ENCODE assay signal across 13 cellular contexts in genomic region chr4:80035336-80035735, GRCh38. TPM values are rescaled to one million over a fixed set of nuclear protein-coding genes. Genes with fewer than 3 reads are reported as not detected.
DNase-seq lines count a peak whose midpoint lies in the region; ATAC-seq and FAIRE-seq lines count a peak whose summit lies in the region.
"Had no signal": no experiment of that assay in that cellular context is flagged by ENCODE, and none has a peak within 500 bp of the region (broad histone marks: within the 10 kb centered on the region; RNA-seq: fewer than 3 reads in every experiment).

No MANE protein-coding gene starts in this region.

- H3K4me1 Mint-ChIP-seq in activated CD8-positive, alpha-beta memory T cell treated with anti-CD3 and anti-CD28 coated beads, Interleukin-2, amount 10 ng/mL, durations not matched to agents 7 days and 5 days = peaks cover 28% of the 10 kb centered on the region
- H3K4me1 Mint-ChIP-seq in central memory CD8-positive, alpha-beta T cell = peaks cover 14% of the 10 kb centered on the region
- H3K4me1 Mint-ChIP-seq: H9 had no signal

- H3K27ac ChIP-seq in rectal smooth muscle tissue (ENCODE audit: low read depth, low read length) = peak overlapping the region; percentile 61

- peaks cover 2% of the 10 kb centered on the region for H3K9me3 Mint-ChIP-seq in activated CD8-positive, alpha-beta memory T cell treated with anti-CD3 and anti-CD28 coated beads, Interleukin-2, amount 10 ng/mL, durations not matched to agents 7 days and 5 days (ENCODE audit: low read depth)
- H3K9me3 Mint-ChIP-seq in central memory CD8-positive, alpha-beta T cell = no peaks in the 10 kb centered on the region
- H3K9me3 Mint-ChIP-seq: H9 had no signal

- H3K36me3 ChIP-seq in rectal smooth muscle tissue (ENCODE audit: control insufficient read depth, insufficient read depth, low read length) = peaks cover 5% of the 10 kb centered on the region

- FAIRE-seq in GM19239 (lab: Jason Lieb, UNC) = no peak
- FAIRE-seq: astrocyte, GM12891 had no signal

- CTCF ChIA-PET in activated CD8-positive, alpha-beta memory T cell treated with anti-CD3 and anti-CD28 coated beads, Interleukin-2, amount 10 ng/mL, durations not matched to agents 7 days and 5 days (lab: Charles Lee) = interaction anchor here (0.9 to 1.6 kb wide), 5 partner anchors 13 to 167 kb away, joined by 3 to 5 read pairs (median 4); partner anchors contain the start of gene ANTXR2

- H3K27ac Mint-ChIP-seq in activated CD8-positive, alpha-beta memory T cell treated with anti-CD3 and anti-CD28 coated beads, Interleukin-2, amount 10 ng/mL, durations not matched to agents 7 days and 5 days = peak overlapping the region; percentile 47
- peak overlapping the region; percentile 29 for H3K27ac Mint-ChIP-seq in central memory CD8-positive, alpha-beta T cell (ENCODE audit: low read depth)
- H3K27ac Mint-ChIP-seq: H9 had no signal

- no peak overlapping the region for H3K4me3 ChIP-seq in rectal smooth muscle tissue (ENCODE audit: low read length)

- peaks cover 50% of the 10 kb centered on the region for H3K36me3 Mint-ChIP-seq in activated CD8-positive, alpha-beta memory T cell treated with anti-CD3 and anti-CD28 coated beads, Interleukin-2, amount 10 ng/mL, durations not matched to agents 7 days and 5 days
- peaks cover 9% of the 10 kb centered on the region for H3K36me3 Mint-ChIP-seq in central memory CD8-positive, alpha-beta T cell (ENCODE audit: insufficient read depth)

- H3K27me3 Mint-ChIP-seq in activated CD8-positive, alpha-beta memory T cell treated with anti-CD3 and anti-CD28 coated beads, Interleukin-2, amount 10 ng/mL, durations not matched to agents 7 days and 5 days = no peaks in the 10 kb centered on the region
- no peaks in the 10 kb centered on the region for H3K27me3 Mint-ChIP-seq in central memory CD8-positive, alpha-beta T cell

- H3K9ac ChIP-seq in rectal smooth muscle tissue (ENCODE audit: low read length) = no peak overlapping the region

- peaks cover 24% of the 10 kb centered on the region for H3K4me1 ChIP-seq in rectal smooth muscle tissue (ENCODE audit: control insufficient read depth, insufficient read depth, low read length)

- ATAC-seq in activated CD8-positive, alpha-beta memory T cell treated with anti-CD3 and anti-CD28 coated beads, Interleukin-2, amount 10 ng/mL, durations not matched to agents 7 days and 5 days = peak; percentile 90
- ATAC-seq in central memory CD8-positive, alpha-beta T cell (replicated peaks; ENCODE audit: extremely low read depth, poor library complexity, severe bottlenecking) = peak; percentile 79

- peak; percentile 59 for DNase-seq in activated CD8-positive, alpha-beta memory T cell treated with anti-CD3 and anti-CD28 coated beads, Interleukin-2, amount 10 ng/mL, durations not matched to agents 7 days and 5 days
- DNase-seq in activated CD8-positive, alpha-beta memory T cell treated with anti-CD3 and anti-CD28 coated beads for 24 hours = no peak
- peak; percentile 70 for DNase-seq in LoVo (ENCODE audit: low spot score)
- no peak for DNase-seq in central memory CD8-positive, alpha-beta T cell (ENCODE audit: low spot score in 2 of 2)
- no peak for DNase-seq in putamen (ENCODE audit: low spot score)
- no peak for DNase-seq in cerebellar cortex (ENCODE audit: low spot score)
- no peak for DNase-seq in GM19239 (ENCODE audit: insufficient read length, low spot score)
- DNase-seq: H9, head of caudate nucleus, NCI-H748 treated with DMSO at 0.1 percent for 48 hours had no signal

- H3K4me3 Mint-ChIP-seq in activated CD8-positive, alpha-beta memory T cell treated with anti-CD3 and anti-CD28 coated beads, Interleukin-2, amount 10 ng/mL, durations not matched to agents 7 days and 5 days = no peak overlapping the region
- H3K4me3 Mint-ChIP-seq in central memory CD8-positive, alpha-beta T cell = no peak overlapping the region
- H3K4me3 Mint-ChIP-seq: H9 had no signal

- no peaks in the 10 kb centered on the region for H3K27me3 ChIP-seq in rectal smooth muscle tissue (ENCODE audit: control insufficient read depth, insufficient read depth, low read length)

RNA-seq across cellular contexts. Expression of gene ANTXR2, which starts 37.7 kb away (rescaled TPM):
- 10 to 100 TPM; 52.0 to 55.0 TPM for total RNA-seq in activated CD8-positive, alpha-beta memory T cell treated with anti-CD3 and anti-CD28 coated beads, Interleukin-2, amount 10 ng/mL, durations not matched to agents 7 days and 5 days

Comparison
In these comparisons a context has a peak if more than half of its experiments do, and no peak if none do; other contexts are left out.
1. DNase-seq: peak in activated CD8-positive, alpha-beta memory T cell treated with anti-CD3 and anti-CD28 coated beads, Interleukin-2, amount 10 ng/mL, durations not matched to agents 7 days and 5 days (single experiment) and LoVo (single experiment); none in activated CD8-positive, alpha-beta memory T cell treated with anti-CD3 and anti-CD28 coated beads for 24 hours (single experiment), central memory CD8-positive, alpha-beta T cell (0 of 2), putamen (single experiment), cerebellar cortex (single experiment) and GM19239 (single experiment).